8 cellular contexts compared by ENCODE assay signal in genomic region chr1:40041466-40041838, GRCh38. TPM values are rescaled to one million over a fixed set of nuclear protein-coding genes. Genes with fewer than 3 reads are reported as not detected.
DNase-seq lines count a peak whose midpoint lies in the region; ATAC-seq and TF ChIP-seq lines count a peak whose summit lies in the region.

No MANE protein-coding gene starts in this region.

- H3K4me1 Mint-ChIP-seq in WTC11 (peaks cover 32% of the 10 kb centered on the region), glutamatergic neuron (ENCODE audit: low read depth, unreplicated experiment) (peaks cover 19% of the 10 kb centered on the region)

- no peaks in the 10 kb centered on the region for H3K27me3 ChIP-seq in HAP-1 (ENCODE audit: low read depth)

- no peak for DNase-seq in HAP-1 (ENCODE audit: low spot score in 2 of 2)
- no peak for DNase-seq in WTC11 (ENCODE audit: low spot score)
- no peak for DNase-seq in glutamatergic neuron
- DNase-seq in NCI-H187 (lab: John Stamatoyannopoulos, UW) = no peak
- DNase-seq in AG08395 (ENCODE audit: low spot score) = no peak

- H3K27ac ChIP-seq in skin epidermis = peak overlapping the region; percentile 95 to 100 (median 98)

- H3K36me3 Mint-ChIP-seq in WTC11 (peaks cover 20% of the 10 kb centered on the region), glutamatergic neuron (ENCODE audit: unreplicated experiment) (no peaks in the 10 kb centered on the region)

- no peaks in the 10 kb centered on the region for H3K27me3 Mint-ChIP-seq in WTC11 (ENCODE audit: low read depth)
- H3K27me3 Mint-ChIP-seq in glutamatergic neuron (ENCODE audit: unreplicated experiment) = peaks cover 2% of the 10 kb centered on the region

- CTCF ChIA-PET in WTC11 (lab: Charles Lee) = interaction anchor here (1.5 kb wide), 1 partner anchor 139 kb away, joined by 4 read pairs; the partner anchor contains the start of gene MYCL

- H3K4me1 ChIP-seq in HAP-1 = peaks cover 7% of the 10 kb centered on the region; the same call in 1 of the 2 replicates

- POLR2A ChIA-PET in WTC11 (lab: Charles Lee) = no interaction called here

- in situ Hi-C loops in HAP-1 (cut with MboI; ENCODE audit: low sequenced_read_pairs) = no loop called here

- H3K9me3 Mint-ChIP-seq in WTC11 (no peaks in the 10 kb centered on the region), glutamatergic neuron (ENCODE audit: unreplicated experiment) (peaks cover 7% of the 10 kb centered on the region)

- peak overlapping the region; percentile 94 for H3K4me3 ChIP-seq in HAP-1
- peak overlapping the region; percentile 62 to 100 (median 96) for H3K4me3 ChIP-seq in skin epidermis

- TF ChIP-seq CTCF in WTC11 (IDR thresholded peaks at IDR 0.05) (no peak), glutamatergic neuron (IDR thresholded peaks at IDR 0.05; ENCODE audit: partially characterized antibody, unreplicated experiment) (no peak)

- peak overlapping the region; percentile 87 for H3K27ac Mint-ChIP-seq in WTC11
- H3K27ac Mint-ChIP-seq in glutamatergic neuron (ENCODE audit: unreplicated experiment) = peak overlapping the region; percentile 78

- H3K4me3 Mint-ChIP-seq in WTC11 (peak overlapping the region; percentile 95), glutamatergic neuron (ENCODE audit: unreplicated experiment) (peak overlapping the region; percentile 95)

- no peak for ATAC-seq in WTC11
- ATAC-seq in GM18511 (IDR thresholded peaks at IDR 0.05; ENCODE audit: unreplicated experiment) = no peak
- no peak for ATAC-seq in HG02642 (IDR thresholded peaks at IDR 0.05; ENCODE audit: poor library complexity, unreplicated experiment)

- H3K36me3 ChIP-seq in HAP-1 (replicated peaks) = peaks cover 12% of the 10 kb centered on the region

- H3K9me3 ChIP-seq in HAP-1 = no peaks in the 10 kb centered on the region

TF ChIP-seq in WTC11, 78 proteins besides CTCF, POLR2A, EP300 and RAD21:
- TF ChIP-seq, protein P1, sequence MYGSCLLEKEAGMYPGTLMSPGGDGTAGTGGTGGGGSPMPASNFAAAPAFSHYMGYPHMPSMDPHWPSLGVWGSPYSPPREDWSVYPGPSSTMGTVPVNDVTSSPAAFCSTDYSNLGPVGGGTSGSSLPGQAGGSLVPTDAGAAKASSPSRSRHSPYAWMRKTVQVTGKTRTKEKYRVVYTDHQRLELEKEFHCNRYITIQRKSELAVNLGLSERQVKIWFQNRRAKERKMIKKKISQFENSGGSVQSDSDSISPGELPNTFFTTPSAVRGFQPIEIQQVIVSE (CRISPR knock-in tag; IDR thresholded peaks at IDR 0.05; ENCODE audit: borderline replicate concordance) = no peak
- no peak for TF ChIP-seq ZNF121 (CRISPR knock-in tag; IDR thresholded peaks at IDR 0.05)
- TF ChIP-seq FOXJ3 (CRISPR knock-in tag; IDR thresholded peaks at IDR 0.05; ENCODE audit: borderline replicate concordance) = no peak
- TF ChIP-seq, protein P2, sequence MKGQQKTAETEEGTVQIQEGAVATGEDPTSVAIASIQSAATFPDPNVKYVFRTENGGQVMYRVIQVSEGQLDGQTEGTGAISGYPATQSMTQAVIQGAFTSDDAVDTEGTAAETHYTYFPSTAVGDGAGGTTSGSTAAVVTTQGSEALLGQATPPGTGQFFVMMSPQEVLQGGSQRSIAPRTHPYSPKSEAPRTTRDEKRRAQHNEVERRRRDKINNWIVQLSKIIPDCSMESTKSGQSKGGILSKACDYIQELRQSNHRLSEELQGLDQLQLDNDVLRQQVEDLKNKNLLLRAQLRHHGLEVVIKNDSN (CRISPR knock-in tag; IDR thresholded peaks at IDR 0.05) = no peak
- no peak for TF ChIP-seq MAX (CRISPR knock-in tag; IDR thresholded peaks at IDR 0.05)
- TF ChIP-seq NFATC4 (CRISPR knock-in tag; IDR thresholded peaks at IDR 0.05) = no peak
- no peak for TF ChIP-seq ZNF219 (CRISPR knock-in tag; IDR thresholded peaks at IDR 0.05; ENCODE audit: borderline replicate concordance)
- no peak for TF ChIP-seq TEAD1 (CRISPR knock-in tag; IDR thresholded peaks at IDR 0.05)
- TF ChIP-seq KAT7 (CRISPR knock-in tag; IDR thresholded peaks at IDR 0.05; ENCODE audit: borderline replicate concordance) = no peak
- TF ChIP-seq ATF1 (CRISPR knock-in tag; IDR thresholded peaks at IDR 0.05) = no peak
- no peak for TF ChIP-seq SOX15 (CRISPR knock-in tag; IDR thresholded peaks at IDR 0.05)
- TF ChIP-seq, protein P3, sequence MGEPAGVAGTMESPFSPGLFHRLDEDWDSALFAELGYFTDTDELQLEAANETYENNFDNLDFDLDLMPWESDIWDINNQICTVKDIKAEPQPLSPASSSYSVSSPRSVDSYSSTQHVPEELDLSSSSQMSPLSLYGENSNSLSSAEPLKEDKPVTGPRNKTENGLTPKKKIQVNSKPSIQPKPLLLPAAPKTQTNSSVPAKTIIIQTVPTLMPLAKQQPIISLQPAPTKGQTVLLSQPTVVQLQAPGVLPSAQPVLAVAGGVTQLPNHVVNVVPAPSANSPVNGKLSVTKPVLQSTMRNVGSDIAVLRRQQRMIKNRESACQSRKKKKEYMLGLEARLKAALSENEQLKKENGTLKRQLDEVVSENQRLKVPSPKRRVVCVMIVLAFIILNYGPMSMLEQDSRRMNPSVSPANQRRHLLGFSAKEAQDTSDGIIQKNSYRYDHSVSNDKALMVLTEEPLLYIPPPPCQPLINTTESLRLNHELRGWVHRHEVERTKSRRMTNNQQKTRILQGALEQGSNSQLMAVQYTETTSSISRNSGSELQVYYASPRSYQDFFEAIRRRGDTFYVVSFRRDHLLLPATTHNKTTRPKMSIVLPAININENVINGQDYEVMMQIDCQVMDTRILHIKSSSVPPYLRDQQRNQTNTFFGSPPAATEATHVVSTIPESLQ (CRISPR knock-in tag; IDR thresholded peaks at IDR 0.05) = no peak
- TF ChIP-seq TCF7 (CRISPR knock-in tag; IDR thresholded peaks at IDR 0.05; ENCODE audit: low read depth) = no peak
- TF ChIP-seq ZNF317 (CRISPR knock-in tag; IDR thresholded peaks at IDR 0.05; ENCODE audit: borderline replicate concordance, low read depth) = no peak
- TF ChIP-seq, protein P4, sequence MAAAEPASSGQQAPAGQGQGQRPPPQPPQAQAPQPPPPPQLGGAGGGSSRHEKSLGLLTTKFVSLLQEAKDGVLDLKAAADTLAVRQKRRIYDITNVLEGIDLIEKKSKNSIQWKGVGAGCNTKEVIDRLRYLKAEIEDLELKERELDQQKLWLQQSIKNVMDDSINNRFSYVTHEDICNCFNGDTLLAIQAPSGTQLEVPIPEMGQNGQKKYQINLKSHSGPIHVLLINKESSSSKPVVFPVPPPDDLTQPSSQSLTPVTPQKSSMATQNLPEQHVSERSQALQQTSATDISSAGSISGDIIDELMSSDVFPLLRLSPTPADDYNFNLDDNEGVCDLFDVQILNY (CRISPR knock-in tag; IDR thresholded peaks at IDR 0.05) = no peak
- TF ChIP-seq SMAD3 (CRISPR knock-in tag; IDR thresholded peaks at IDR 0.05; ENCODE audit: borderline replicate concordance) = no peak
- TF ChIP-seq ZNF263 (CRISPR knock-in tag; IDR thresholded peaks at IDR 0.05; ENCODE audit: low read depth) = no peak

RNA-seq across cellular contexts. Expression of gene CAP1, which starts 0.9 kb away (rescaled TPM):
- total RNA-seq in WTC11 (2021) = 258 to 304 TPM (median 277 TPM) in 3 replicates
- 293 TPM for total RNA-seq in glutamatergic neuron (ENCODE audit: unreplicated experiment)

RNA-seq across cellular contexts. Expression of gene PPT1, which starts 55.6 kb away (rescaled TPM):
- total RNA-seq in WTC11 (2021) (107 to 117 TPM (median 111 TPM) in 3 replicates), glutamatergic neuron (ENCODE audit: unreplicated experiment) (32.5 TPM)
